Comparison of ENCODE assay signal across 10 cellular contexts in the genomic region with DNA sequence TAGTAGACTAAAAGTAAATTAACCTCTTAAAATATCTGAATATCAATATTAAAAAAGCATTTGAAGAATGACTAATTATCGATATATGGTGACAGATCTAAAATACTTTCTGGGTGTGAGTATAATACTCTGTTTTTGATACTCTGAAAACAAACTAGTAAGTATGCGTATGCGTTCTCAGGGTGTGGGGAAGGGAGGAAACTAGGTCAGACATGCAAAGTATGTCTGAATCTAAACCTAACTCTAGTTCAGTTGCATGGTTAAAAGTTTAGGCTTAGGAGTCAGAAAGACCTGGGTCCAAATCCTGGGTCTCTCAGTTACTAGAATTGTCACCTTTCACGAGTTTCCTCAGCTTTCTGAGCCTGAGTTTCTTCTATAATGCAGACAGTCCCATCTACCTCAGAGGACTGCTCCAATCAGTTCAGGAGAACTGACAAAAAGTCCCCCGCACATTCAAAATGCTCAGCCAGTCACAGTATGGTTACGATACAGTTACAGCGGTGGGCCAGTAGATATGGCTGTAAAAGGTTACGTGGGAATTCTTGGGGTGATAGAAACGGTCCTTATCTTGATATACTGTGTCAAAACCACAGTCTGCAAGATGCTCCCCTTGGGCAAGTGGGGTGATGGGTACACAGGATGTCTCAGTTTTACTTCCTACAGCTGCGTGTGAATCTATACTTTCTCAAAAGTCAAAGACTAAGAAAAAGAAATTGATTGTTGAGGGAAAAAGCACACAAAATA. TPM values are rescaled to one million over a fixed set of nuclear protein-coding genes. Genes with fewer than 3 reads are reported as not detected.
A peak's percentile ranks its signal among the peaks of the same experiment; 100 is the strongest.
DNase-seq lines count a peak whose midpoint lies in the region; ATAC-seq and TF ChIP-seq lines count a peak whose summit lies in the region.
"Had no signal": no experiment of that assay in that cellular context is flagged by ENCODE, and none has a peak within 500 bp of the region (broad histone marks: within the 10 kb centered on the region; RNA-seq: fewer than 3 reads in every experiment).

No MANE protein-coding gene starts in this region.

- H3K4me3 ChIP-seq in breast epithelium (no peak overlapping the region), thyroid gland (replicated peaks in 1 of 3) (no peak overlapping the region), neuronal stem cell (ENCODE audit: low read length in 2 of 2) (no peak overlapping the region)
- H3K4me3 ChIP-seq: gastroesophageal sphincter had no signal

- no peaks in the 10 kb centered on the region for H3K9me3 Mint-ChIP-seq in activated CD4-positive, alpha-beta memory T cell treated with anti-CD3 and anti-CD28 coated beads, Interleukin-2, amount 10 ng/mL, durations not matched to agents 7 days and 5 days

- H3K4ac ChIP-seq in neuronal stem cell (ENCODE audit: low read length): no peak overlapping the region

- no peak overlapping the region for H4K8ac ChIP-seq in neuronal stem cell (ENCODE audit: low read depth, low read length)

- no peak overlapping the region for H3K18ac ChIP-seq in neuronal stem cell (ENCODE audit: low read length)

- H3K4me3 Mint-ChIP-seq in activated CD4-positive, alpha-beta memory T cell treated with anti-CD3 and anti-CD28 coated beads, Interleukin-2, amount 10 ng/mL, durations not matched to agents 7 days and 5 days: peak overlapping the region; percentile 61

- H2BK15ac ChIP-seq in neuronal stem cell (ENCODE audit: low read length): no peak overlapping the region

- H2AK5ac ChIP-seq in neuronal stem cell (ENCODE audit: low read depth, low read length): no peak overlapping the region

- no peak overlapping the region for H3K27ac ChIP-seq in breast epithelium
- no peak overlapping the region for H3K27ac ChIP-seq in thyroid gland
- H3K27ac ChIP-seq in neuronal stem cell (replicated peaks; ENCODE audit: low read length): no peak overlapping the region
- H3K27ac ChIP-seq: gastroesophageal sphincter, neutrophil had no signal

- H3K36me3 Mint-ChIP-seq in activated CD4-positive, alpha-beta memory T cell treated with anti-CD3 and anti-CD28 coated beads, Interleukin-2, amount 10 ng/mL, durations not matched to agents 7 days and 5 days (ENCODE audit: low read depth): peaks cover 61% of the 10 kb centered on the region

- H4K91ac ChIP-seq in neuronal stem cell (ENCODE audit: low read depth, low read length, poor library complexity): no peak overlapping the region

- CTCF ChIA-PET in activated CD4-positive, alpha-beta memory T cell treated with anti-CD3 and anti-CD28 coated beads, Interleukin-2, amount 10 ng/mL, durations not matched to agents 7 days and 5 days (lab: Charles Lee): interaction anchor here (1.6 kb wide), 1 partner anchor 12 kb away, joined by 6 read pairs; no protein-coding TSS in a partner anchor

- H3K4me1 ChIP-seq in breast epithelium (no peaks in the 10 kb centered on the region), thyroid gland (no peaks in the 10 kb centered on the region), neuronal stem cell (ENCODE audit: control insufficient read depth in 2 of 2, insufficient read depth in 1 of 2, low read depth in 1 of 2, low read length in 2 of 2) (peaks cover 0 to 4% of the 10 kb centered on the region in 2 donors)
- H3K4me1 ChIP-seq: gastroesophageal sphincter had no signal

- H3K79me1 ChIP-seq in neuronal stem cell (ENCODE audit: low read depth, low read length): no peaks in the 10 kb centered on the region

- peak; percentile 60 for DNase-seq in activated CD4-positive, alpha-beta memory T cell treated with anti-CD3 and anti-CD28 coated beads, Interleukin-2, amount 10 ng/mL, durations not matched to agents 7 days and 5 days
- DNase-seq in stimulated activated CD4-positive, alpha-beta T cell treated with anti-CD3 and anti-CD28 coated beads, Interleukin-15, amount 100 ng/mL, for 24 hours: peak; percentile 56
- DNase-seq in breast epithelium (ENCODE audit: low spot score in 2 of 2) (no peak), thyroid gland (no peak), erythroblast (lab: John Stamatoyannopoulos, UW) (no peak), neuronal stem cell (ENCODE audit: low spot score) (no peak)

- H3K4me2 ChIP-seq in neuronal stem cell (ENCODE audit: insufficient read depth, low read length, poor library complexity, severe bottlenecking): no peak overlapping the region

- TF ChIP-seq POLR2A in breast epithelium (IDR thresholded peaks at IDR 0.05): no peak
- no peak for TF ChIP-seq POLR2A in thyroid gland (IDR thresholded peaks at IDR 0.05)
- no peak for TF ChIP-seq POLR2A in erythroblast (IDR thresholded peaks at IDR 0.05; ENCODE audit: low read length)

- H2AFZ ChIP-seq in neuronal stem cell (ENCODE audit: low read length): no peak overlapping the region

- no peak overlapping the region for H3K23ac ChIP-seq in neuronal stem cell (ENCODE audit: low read depth, low read length, poor library complexity)

- H2BK12ac ChIP-seq in neuronal stem cell (ENCODE audit: low read length): no peak overlapping the region

- H3K36me3 ChIP-seq in breast epithelium: no peaks in the 10 kb centered on the region
- H3K36me3 ChIP-seq in thyroid gland: peaks cover 0 to 3% of the 10 kb centered on the region in 2 donors
- no peaks in the 10 kb centered on the region for H3K36me3 ChIP-seq in neuronal stem cell (replicated peaks in 1 of 2; ENCODE audit: control insufficient read depth in 2 of 2, insufficient read depth in 2 of 2, low read length in 2 of 2)

- H2BK120ac ChIP-seq in neuronal stem cell (ENCODE audit: low read depth, low read length): no peak overlapping the region

- peak overlapping the region; percentile 87 for H3K27ac Mint-ChIP-seq in activated CD4-positive, alpha-beta memory T cell treated with anti-CD3 and anti-CD28 coated beads, Interleukin-2, amount 10 ng/mL, durations not matched to agents 7 days and 5 days

- no peaks in the 10 kb centered on the region for H3K27me3 Mint-ChIP-seq in activated CD4-positive, alpha-beta memory T cell treated with anti-CD3 and anti-CD28 coated beads, Interleukin-2, amount 10 ng/mL, durations not matched to agents 7 days and 5 days

- no peak overlapping the region for H2BK5ac ChIP-seq in neuronal stem cell (ENCODE audit: low read length)

- TF ChIP-seq CTCF in breast epithelium (IDR thresholded peaks at IDR 0.05) (no peak), thyroid gland (IDR thresholded peaks at IDR 0.05) (no peak)

- no peak overlapping the region for H3K9ac ChIP-seq in neuronal stem cell (ENCODE audit: low read depth, low read length, poor library complexity)

- POLR2A ChIA-PET in activated CD4-positive, alpha-beta memory T cell treated with anti-CD3 and anti-CD28 coated beads, Interleukin-2, amount 10 ng/mL, durations not matched to agents 7 days and 5 days (lab: Charles Lee): interaction anchor here (1.0 to 3.7 kb wide), 4 partner anchors 12 to 134 kb away, joined by 3 to 17 read pairs (median 4); partner anchors contain the start of genes COA5 and UNC50

- H3K9me3 ChIP-seq in breast epithelium (no peaks in the 10 kb centered on the region), thyroid gland (no peaks in the 10 kb centered on the region), neuronal stem cell (replicated peaks in 1 of 2; ENCODE audit: control insufficient read depth in 2 of 2, insufficient read depth in 1 of 2, low read depth in 1 of 2, low read length in 2 of 2) (no peaks in the 10 kb centered on the region)
- H3K9me3 ChIP-seq: gastroesophageal sphincter, neutrophil had no signal

- ATAC-seq in GM18861 (IDR thresholded peaks at IDR 0.05; ENCODE audit: unreplicated experiment) (peak; percentile 66), HG02852 (IDR thresholded peaks at IDR 0.05; ENCODE audit: unreplicated experiment) (peak; percentile 91)
- ATAC-seq: gastroesophageal sphincter had no signal

- 85 to 87% methylated on average over 10 of the region's 10 CpGs for WGBS in thyroid gland, 2 donors
- WGBS in neuronal stem cell (ENCODE audit: extremely low coverage in 2 of 2, insufficient read length in 2 of 2, insufficient replicate concordance in 1 of 2), 2 donors: no CpG with 5 or more reads among the region's 10 CpGs

- no peak overlapping the region for H3K14ac ChIP-seq in neuronal stem cell (ENCODE audit: low read length)

- H3K27me3 ChIP-seq in breast epithelium (no peaks in the 10 kb centered on the region), thyroid gland (no peaks in the 10 kb centered on the region), neuronal stem cell (ENCODE audit: control insufficient read depth in 3 of 3, insufficient read depth in 3 of 3, low read depth in 1 of 3, low read length in 3 of 3) (peaks cover 0 to 3% (median 0%) of the 10 kb centered on the region in 3 experiments)
- H3K27me3 ChIP-seq: gastroesophageal sphincter, neutrophil had no signal

- intact Hi-C loops in breast epithelium (cut with DNase I; ENCODE audit: low total_unique reads) (no loop called here), thyroid gland (cut with DNase I) (no loop called here)

- H3K4me1 Mint-ChIP-seq in activated CD4-positive, alpha-beta memory T cell treated with anti-CD3 and anti-CD28 coated beads, Interleukin-2, amount 10 ng/mL, durations not matched to agents 7 days and 5 days: peaks cover 38% of the 10 kb centered on the region

RNA-seq across cellular contexts. Expression of gene UNC50, which starts 29.2 kb away (rescaled TPM):
- total RNA-seq in activated CD4-positive, alpha-beta memory T cell treated with anti-CD3 and anti-CD28 coated beads, Interleukin-2, amount 10 ng/mL, durations not matched to agents 7 days and 5 days: 10 to 100 TPM; 32.7 to 32.8 TPM
- total RNA-seq in breast epithelium (10 to 100 TPM; 51.8 to 75.2 (median 67.4) TPM), thyroid gland (10 to 100 TPM; 75.3 to 86.1 (median 81.9) TPM)
- 59.4 TPM for polyA plus RNA-seq in neuronal stem cell (2013, experiment 1 of 2)
- 59.6 TPM for polyA plus RNA-seq in neuronal stem cell (2013, experiment 2 of 2)

RNA-seq across cellular contexts. Expression of gene COA5, which starts 29.3 kb away (rescaled TPM):
- 10 to 100 TPM; 26.3 TPM for total RNA-seq in activated CD4-positive, alpha-beta memory T cell treated with anti-CD3 and anti-CD28 coated beads, Interleukin-2, amount 10 ng/mL, durations not matched to agents 7 days and 5 days
- total RNA-seq in breast epithelium (10 to 100 TPM; 35.4 to 50.8 (median 45.6) TPM), thyroid gland (10 to 100 TPM; 51.5 to 68.3 (median 55.1) TPM)
- 53.3 TPM for polyA plus RNA-seq in neuronal stem cell (2013, experiment 1 of 2)
- 51.1 TPM for polyA plus RNA-seq in neuronal stem cell (2013, experiment 2 of 2)

Comparison
In these comparisons a context has a peak if more than half of its experiments do, and no peak if none do; other contexts are left out.
1. DNase-seq: peak in activated CD4-positive, alpha-beta memory T cell treated with anti-CD3 and anti-CD28 coated beads, Interleukin-2, amount 10 ng/mL, durations not matched to agents 7 days and 5 days (single experiment) and stimulated activated CD4-positive, alpha-beta T cell treated with anti-CD3 and anti-CD28 coated beads, Interleukin-15, amount 100 ng/mL, for 24 hours (single experiment); none in breast epithelium (0 of 2), thyroid gland (0 of 2), erythroblast (0 of 2) and neuronal stem cell (single experiment).